ENCODE assay signal across 17 cellular contexts in the genomic region with DNA sequence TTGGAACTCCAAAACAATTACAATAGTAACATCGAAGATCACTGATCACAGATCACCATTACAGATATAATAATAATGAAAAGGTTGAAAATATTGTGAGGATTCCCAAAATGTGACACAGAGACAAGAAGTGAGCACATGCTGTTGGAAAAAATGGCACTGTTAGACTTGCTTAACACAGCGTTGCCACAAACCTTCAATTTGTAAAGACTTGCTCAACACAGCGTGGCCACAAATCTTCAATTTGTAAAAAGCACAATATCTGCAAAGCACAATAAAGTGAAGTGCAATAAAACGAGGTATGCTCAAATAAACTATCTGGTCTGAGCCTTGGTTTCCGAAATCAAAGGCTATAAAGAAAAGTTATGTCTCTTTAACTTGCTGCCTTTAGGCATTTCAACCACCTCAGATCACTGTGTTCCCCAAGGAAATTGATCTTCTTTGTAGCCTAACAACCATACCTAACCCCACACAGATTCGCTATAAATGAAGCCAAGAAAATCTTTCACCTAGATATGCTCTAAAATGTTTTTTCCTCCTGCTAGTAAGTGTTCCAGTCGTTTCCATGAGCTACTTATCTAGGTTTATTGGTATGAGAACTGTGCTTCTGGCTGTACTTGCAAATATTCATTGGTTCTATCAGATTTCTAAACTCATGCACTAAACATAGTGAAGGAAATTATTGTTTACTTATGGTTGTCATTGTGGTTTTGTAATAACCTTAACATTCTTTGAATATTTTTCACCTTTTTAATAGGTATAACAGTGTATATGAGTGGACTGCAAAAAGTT. TPM values are rescaled to one million over a fixed set of nuclear protein-coding genes. Genes with fewer than 3 reads are reported as not detected.
DNase-seq lines count a peak whose midpoint lies in the region; ATAC-seq and TF ChIP-seq lines count a peak whose summit lies in the region.
"Had no signal": no experiment of that assay in that cellular context is flagged by ENCODE, and none has a peak within 500 bp of the region (broad histone marks: within the 10 kb centered on the region; RNA-seq: fewer than 3 reads in every experiment).

No MANE protein-coding gene starts in this region.

- no peaks in the 10 kb centered on the region for H3K36me3 ChIP-seq in GM23248 (ENCODE audit: low read depth)
- no peaks in the 10 kb centered on the region for H3K36me3 ChIP-seq in RWPE2 (ENCODE audit: low read depth)
- H3K36me3 ChIP-seq in lung (ENCODE audit: control insufficient read depth in 2 of 2, insufficient read depth in 2 of 2, low read length in 2 of 2) = no peaks in the 10 kb centered on the region
- H3K36me3 ChIP-seq: brain microvascular endothelial cell had no signal

- POLR2A ChIA-PET in activated CD4-positive, alpha-beta T cell treated with anti-CD3 and anti-CD28 coated beads, Interleukin-2, amount 10 ng/mL, durations not matched to agents 7 days and 5 days (lab: Charles Lee) = no interaction called here

- no peaks in the 10 kb centered on the region for H3K9me2 ChIP-seq in GM23248 (ENCODE audit: insufficient read depth)

- H3F3A ChIP-seq in GM23248 (ENCODE audit: insufficient read depth) = no peaks in the 10 kb centered on the region

- H3K4me1 ChIP-seq in GM23248 (ENCODE audit: insufficient read depth) (no peaks in the 10 kb centered on the region), RWPE2 (ENCODE audit: insufficient read depth, poor library complexity, severe bottlenecking) (no peaks in the 10 kb centered on the region), lung (ENCODE audit: control insufficient read depth in 2 of 2, insufficient read depth in 2 of 2, low read length in 2 of 2) (no peaks in the 10 kb centered on the region)

- peaks cover 11% of the 10 kb centered on the region for H3K27me3 ChIP-seq in GM23248 (replicated peaks; ENCODE audit: insufficient read depth)
- H3K27me3 ChIP-seq in RWPE2 (ENCODE audit: insufficient read depth, poor library complexity, severe bottlenecking) = no peaks in the 10 kb centered on the region
- H3K27me3 ChIP-seq in lung (ENCODE audit: control insufficient read depth, insufficient read depth) = no peaks in the 10 kb centered on the region
- H3K27me3 ChIP-seq: brain microvascular endothelial cell had no signal

- no peak overlapping the region for H3K4me3 Mint-ChIP-seq in activated CD4-positive, alpha-beta T cell treated with anti-CD3 and anti-CD28 coated beads, Interleukin-2, amount 10 ng/mL, durations not matched to agents 7 days and 5 days
- no peak overlapping the region for H3K4me3 Mint-ChIP-seq in chondrocyte (ENCODE audit: unreplicated experiment)
- H3K4me3 Mint-ChIP-seq: activated B cell treated with CpG ODN at 0.5 μM for 24 hours; activated naive CD4-positive, alpha-beta T cell treated with anti-CD3 and anti-CD28 coated beads for 36 hours; mesothelial cell of epicardium had no signal

- H3K9me3 Mint-ChIP-seq in activated CD4-positive, alpha-beta T cell treated with anti-CD3 and anti-CD28 coated beads, Interleukin-2, amount 10 ng/mL, durations not matched to agents 7 days and 5 days = peaks cover 8% of the 10 kb centered on the region
- H3K9me3 Mint-ChIP-seq in chondrocyte (ENCODE audit: low read depth) = no peaks in the 10 kb centered on the region
- H3K9me3 Mint-ChIP-seq: activated B cell treated with CpG ODN at 0.5 μM for 24 hours had no signal

- in situ Hi-C loops in GM23248 (cut with MboI) = no loop called here

- peak overlapping the region; percentile 91 for H3K27ac Mint-ChIP-seq in activated CD4-positive, alpha-beta T cell treated with anti-CD3 and anti-CD28 coated beads, Interleukin-2, amount 10 ng/mL, durations not matched to agents 7 days and 5 days
- H3K27ac Mint-ChIP-seq in chondrocyte (ENCODE audit: unreplicated experiment) = no peak overlapping the region
- H3K27ac Mint-ChIP-seq: activated B cell treated with CpG ODN at 0.5 μM for 24 hours; activated naive CD4-positive, alpha-beta T cell treated with anti-CD3 and anti-CD28 coated beads for 36 hours; mesothelial cell of epicardium had no signal

- no peaks in the 10 kb centered on the region for H3K27me3 Mint-ChIP-seq in activated CD4-positive, alpha-beta T cell treated with anti-CD3 and anti-CD28 coated beads, Interleukin-2, amount 10 ng/mL, durations not matched to agents 7 days and 5 days
- peaks cover 2% of the 10 kb centered on the region for H3K27me3 Mint-ChIP-seq in chondrocyte (ENCODE audit: low read depth)
- H3K27me3 Mint-ChIP-seq: activated B cell treated with CpG ODN at 0.5 μM for 24 hours had no signal

- H3K4me1 Mint-ChIP-seq in activated CD4-positive, alpha-beta T cell treated with anti-CD3 and anti-CD28 coated beads, Interleukin-2, amount 10 ng/mL, durations not matched to agents 7 days and 5 days = peaks cover 33% of the 10 kb centered on the region
- H3K4me1 Mint-ChIP-seq in chondrocyte (ENCODE audit: low read depth) = no peaks in the 10 kb centered on the region
- H3K4me1 Mint-ChIP-seq: mesothelial cell of epicardium had no signal

- no peak overlapping the region for H3K4me2 ChIP-seq in GM23248 (ENCODE audit: unreplicated experiment)

- H3K9me3 ChIP-seq in GM23248 (ENCODE audit: low read depth) (no peaks in the 10 kb centered on the region), RWPE2 (ENCODE audit: severe bottlenecking) (no peaks in the 10 kb centered on the region), lung (ENCODE audit: control insufficient read depth in 2 of 2, insufficient read depth in 1 of 2, low read length in 1 of 2) (no peaks in the 10 kb centered on the region)

- no peaks in the 10 kb centered on the region for H3K79me2 ChIP-seq in GM23248 (ENCODE audit: insufficient read depth)

- H3K4me3 ChIP-seq in GM23248 = no peak overlapping the region
- no peak overlapping the region for H3K4me3 ChIP-seq in RWPE2 (ENCODE audit: severe bottlenecking)
- H3K4me3 ChIP-seq in lung = no peak overlapping the region

- DNase-seq in activated CD4-positive, alpha-beta T cell treated with anti-CD3 and anti-CD28 coated beads, Interleukin-2, amount 10 ng/mL, durations not matched to agents 7 days and 5 days = no peak
- DNase-seq in activated CD4-positive, alpha-beta T cell treated with anti-CD3 and anti-CD28 coated beads, Interleukin-2, amount 50 U/mL, for 1 hour = no peak
- DNase-seq in GM23248 (no peak), RWPE2 (ENCODE audit: low spot score) (no peak), lung (ENCODE audit: low spot score) (no peak), chondrocyte (ENCODE audit: low spot score) (no peak), SK-N-DZ (ENCODE audit: low spot score) (no peak)
- DNase-seq: activated B cell treated with CpG ODN at 0.5 μM for 24 hours; activated naive CD4-positive, alpha-beta T cell treated with anti-CD3 and anti-CD28 coated beads for 36 hours; brain microvascular endothelial cell; COR-L47; GOT3; NCI-H2081 treated with DMSO at 0.1 percent for 48 hours; NCI-H524 treated with DMSO at 0.1 percent for 48 hours; right cardiac atrium had no signal

- WGBS in GM23248 (ENCODE audit: low coverage in 1 of 2, low lambda C conversion rate in 2 of 2, missing lambda C conversion rate in 2 of 2), 2 experiments = 59 to 61% methylated on average over 7 of the region's 7 CpGs
- 70 to 76% methylated on average over 7 of the region's 7 CpGs for WGBS in lung, 2 donors

- H2AFZ ChIP-seq in GM23248 = peak overlapping the region; percentile 23; the same call in 1 of the 2 replicates

- peaks cover 14% of the 10 kb centered on the region for H3K36me3 Mint-ChIP-seq in activated CD4-positive, alpha-beta T cell treated with anti-CD3 and anti-CD28 coated beads, Interleukin-2, amount 10 ng/mL, durations not matched to agents 7 days and 5 days (ENCODE audit: low read depth)
- no peaks in the 10 kb centered on the region for H3K36me3 Mint-ChIP-seq in chondrocyte (ENCODE audit: low read depth)
- H3K36me3 Mint-ChIP-seq: mesothelial cell of epicardium had no signal

- H3K27ac ChIP-seq in GM23248 (no peak overlapping the region), RWPE2 (ENCODE audit: poor library complexity, severe bottlenecking) (no peak overlapping the region), lung (ENCODE audit: low read depth in 1 of 2, low read length in 1 of 2) (no peak overlapping the region)
- H3K27ac ChIP-seq: brain microvascular endothelial cell had no signal

- H3K9ac ChIP-seq in GM23248 = no peak overlapping the region

- ATAC-seq in RWPE2 (ENCODE audit: low read depth) (peak; percentile 27; the same call in 1 of the 3 replicates), lung (ENCODE audit: insufficient read depth, low FRiP score) (peak; percentile 19), GM21717 (IDR thresholded peaks at IDR 0.05; ENCODE audit: unreplicated experiment) (no peak)
- ATAC-seq: right cardiac atrium had no signal

- H4K20me1 ChIP-seq in GM23248 (ENCODE audit: insufficient read depth) = no peaks in the 10 kb centered on the region

- TF ChIP-seq CTCF in RWPE2 (IDR thresholded peaks at IDR 0.05; ENCODE audit: poor library complexity, severe bottlenecking) (no peak), lung (IDR thresholded peaks at IDR 0.05; ENCODE audit: control extremely low read depth, extremely low read depth) (no peak), chondrocyte (IDR thresholded peaks at IDR 0.05) (no peak)

- CTCF ChIA-PET in activated CD4-positive, alpha-beta T cell treated with anti-CD3 and anti-CD28 coated beads, Interleukin-2, amount 10 ng/mL, durations not matched to agents 7 days and 5 days (lab: Charles Lee) = interaction anchor here (0.9 to 1.8 kb wide), 2 partner anchors 82 to 146 kb away, joined by 3 read pairs; no protein-coding TSS in a partner anchor

RNA-seq across cellular contexts. Expression of gene LPGAT1, which starts 13.1 kb away (rescaled TPM):
- total RNA-seq in activated CD4-positive, alpha-beta T cell treated with anti-CD3 and anti-CD28 coated beads, Interleukin-2, amount 10 ng/mL, durations not matched to agents 7 days and 5 days = 10 to 100 TPM; 76.0 to 82.9 TPM
- 36.5 and 62.4 TPM in 2 replicates for total RNA-seq in GM23248 (2014; rRNA removed; shearing (Covaris generic))
- polyA plus RNA-seq in GM23248 (2016; fragmentation: Nextera tagmentation; extraction: Ambion mirVana) = 13.5 and 17.5 TPM in 2 replicates
- total RNA-seq in lung = 10 to 100 TPM; 39.8 to 41.9 TPM
- polyA plus RNA-seq in lung = 10 to 100 TPM in 1 of 2 donors, 1 to 10 TPM in 1; 4.9 to 11.2 TPM
- total RNA-seq in chondrocyte = 50.7 to 60.1 TPM (median 59.1 TPM) in 3 replicates
- 35.7 and 37.5 TPM in 2 replicates for polyA plus RNA-seq in SK-N-DZ (2014; cell fraction: cytosol; rRNA removed)
- polyA plus RNA-seq in SK-N-DZ (2014; cell fraction: nucleus; rRNA removed) = 12.5 and 12.8 TPM in 2 replicates
